In genomic region chr15:89656116-89656815, GRCh38 we compare ENCODE assay signal across 9 cellular contexts. TPM values are rescaled to one million over a fixed set of nuclear protein-coding genes. Genes with fewer than 3 reads are reported as not detected.
DNase-seq lines count a peak whose midpoint lies in the region; ATAC-seq and TF ChIP-seq lines count a peak whose summit lies in the region.
"Had no signal": no experiment of that assay in that cellular context is flagged by ENCODE, and none has a peak within 500 bp of the region (broad histone marks: within the 10 kb centered on the region; RNA-seq: fewer than 3 reads in every experiment).

No MANE protein-coding gene starts in this region.

- H3K9me3 Mint-ChIP-seq in Caco-2 (ENCODE audit: unreplicated experiment) (no peaks in the 10 kb centered on the region), natural killer cell (no peaks in the 10 kb centered on the region)
- no peaks in the 10 kb centered on the region for H3K9me3 Mint-ChIP-seq in activated naive CD8-positive, alpha-beta T cell (ENCODE audit: low read depth)

- DNase-seq in Caco-2 (no peak), natural killer cell (no peak), KBM-7 (no peak), SJCRH30 (no peak)
- DNase-seq: H7, NCI-H1092 had no signal

- H3K9me3 ChIP-seq in Caco-2 (no peaks in the 10 kb centered on the region), SJCRH30 (replicated peaks) (no peaks in the 10 kb centered on the region)

- H3K27me3 ChIP-seq in Caco-2 (replicated peaks; ENCODE audit: control insufficient read depth, insufficient read depth, low read length) (no peaks in the 10 kb centered on the region), KMS-11 (ENCODE audit: insufficient read depth, low read depth) (no peaks in the 10 kb centered on the region), SJCRH30 (no peaks in the 10 kb centered on the region)

- no TSS peak for BruUV-seq in Caco-2 (replicated peaks; lab: Mats Ljungman, UMichigan)

- no peak overlapping the region for H2AFZ ChIP-seq in KMS-11 (ENCODE audit: low read depth)

- POLR2A ChIA-PET in Caco-2 (lab: Charles Lee) = no interaction called here

- peak overlapping the region; percentile 90 for H3K4me3 Mint-ChIP-seq in Caco-2 (ENCODE audit: unreplicated experiment)
- peak overlapping the region; percentile 84 for H3K4me3 Mint-ChIP-seq in activated naive CD8-positive, alpha-beta T cell
- peak overlapping the region; percentile 87 for H3K4me3 Mint-ChIP-seq in natural killer cell

- in situ Hi-C loops in KBM-7 (cut with MboI; ENCODE audit: low pct_unique_long_range_greater_than_20kb, low sequenced_read_pairs) = no loop called here

- H3K4me1 Mint-ChIP-seq in Caco-2 (ENCODE audit: low read depth, unreplicated experiment) (peaks cover 7% of the 10 kb centered on the region), natural killer cell (peaks cover 6 to 14% of the 10 kb centered on the region in 2 donors)
- H3K4me1 Mint-ChIP-seq in activated naive CD8-positive, alpha-beta T cell (ENCODE audit: low read depth) = peaks cover 13% of the 10 kb centered on the region

- H3K27ac ChIP-seq in KMS-11 = no peak overlapping the region
- no peak overlapping the region for H3K27ac ChIP-seq in SJCRH30

- H3K27ac Mint-ChIP-seq in Caco-2 (ENCODE audit: unreplicated experiment) = no peak overlapping the region
- no peak overlapping the region for H3K27ac Mint-ChIP-seq in activated naive CD8-positive, alpha-beta T cell
- H3K27ac Mint-ChIP-seq in natural killer cell = no peak overlapping the region

- H3K36me3 Mint-ChIP-seq in Caco-2 (ENCODE audit: insufficient read depth, unreplicated experiment) (no peaks in the 10 kb centered on the region), natural killer cell (no peaks in the 10 kb centered on the region)
- H3K36me3 Mint-ChIP-seq in activated naive CD8-positive, alpha-beta T cell = no peaks in the 10 kb centered on the region

- H3K27me3 Mint-ChIP-seq in Caco-2 (ENCODE audit: insufficient read depth, unreplicated experiment) = peaks cover 9% of the 10 kb centered on the region
- peaks cover 38% of the 10 kb centered on the region for H3K27me3 Mint-ChIP-seq in activated naive CD8-positive, alpha-beta T cell
- H3K27me3 Mint-ChIP-seq in natural killer cell (ENCODE audit: low read depth in 2 of 2) = peaks cover 18 to 42% of the 10 kb centered on the region in 2 donors

- H3K4me1 ChIP-seq in Caco-2 = peaks cover 4% of the 10 kb centered on the region
- peaks cover 13% of the 10 kb centered on the region for H3K4me1 ChIP-seq in KMS-11 (ENCODE audit: low read depth, poor library complexity, severe bottlenecking)
- peaks cover 3% of the 10 kb centered on the region; the same call in 1 of the 2 replicates for H3K4me1 ChIP-seq in SJCRH30

- no peaks in the 10 kb centered on the region for H4K20me1 ChIP-seq in KMS-11 (ENCODE audit: insufficient read depth)

- no peak overlapping the region for H3K4me3 ChIP-seq in Caco-2 (ENCODE audit: low read depth, low read length)
- no peak overlapping the region for H3K4me3 ChIP-seq in KMS-11 (IDR thresholded peaks at IDR 0.05; ENCODE audit: insufficient read depth, low read depth, low read length)
- no peak overlapping the region; the same call in 1 of the 2 replicates for H3K4me3 ChIP-seq in SJCRH30

- H3K4me2 ChIP-seq in KMS-11 = peak overlapping the region; percentile 55

- no peaks in the 10 kb centered on the region for H3K79me2 ChIP-seq in KMS-11 (ENCODE audit: insufficient read depth, low read depth)

- no peak for TF ChIP-seq CTCF in Caco-2 (IDR thresholded peaks at IDR 0.05; ENCODE audit: insufficient read depth in 1 of 2, low read depth in 1 of 2, low read length in 1 of 2, severe bottlenecking in 1 of 2, unreplicated experiment in 1 of 2)
- TF ChIP-seq CTCF in KMS-11 (conservative IDR thresholded peaks at IDR 0.05; ENCODE audit: low read depth, low read length) = no peak
- no peak for TF ChIP-seq CTCF in natural killer cell (IDR thresholded peaks at IDR 0.05)

- no peaks in the 10 kb centered on the region for H3K36me3 ChIP-seq in Caco-2 (ENCODE audit: control insufficient read depth, insufficient read depth, low read length)
- H3K36me3 ChIP-seq in KMS-11 (ENCODE audit: insufficient read depth) = no peaks in the 10 kb centered on the region
- H3K36me3 ChIP-seq in SJCRH30 = no peaks in the 10 kb centered on the region

- no peak overlapping the region for H3K9ac ChIP-seq in KMS-11

- intact Hi-C loops in Caco-2 (cut with micrococcal nuclease; ENCODE audit: unreplicated experiment) (loop anchor here (5.0 kb wide), 1 partner anchor 36 kb away; the partner anchor contains the start of genes PEX11A and WDR93), natural killer cell (cut with micrococcal nuclease) (no loop called here)

- CTCF ChIA-PET in Caco-2 (lab: Charles Lee) = interaction anchor here (0.6 kb wide), 1 partner anchor 775 kb away, joined by 4 read pairs; no protein-coding TSS in a partner anchor

- ATAC-seq in natural killer cell = no peak
- ATAC-seq in HG02970 (IDR thresholded peaks at IDR 0.05; ENCODE audit: low FRiP score, unreplicated experiment) = no peak

RNA-seq across cellular contexts. Expression of gene KIF7, which starts 1.0 kb away (rescaled TPM):
- total RNA-seq in Caco-2 (2022) = 8.2 TPM in 2 replicates
- 1 to 10 TPM in 2 of 3 donors, under 1 TPM in 1; 0.93 to 3.6 (median 1.6) TPM for total RNA-seq in natural killer cell
- 5.0 TPM in 2 replicates for total RNA-seq in SJCRH30 (2014; rRNA removed; shearing (Covaris generic))

RNA-seq across cellular contexts. Expression of gene PLIN1, which starts 22.9 kb away (rescaled TPM):
- total RNA-seq in Caco-2 (2022) (not detected in 2 replicates), natural killer cell (under 1 TPM; 0.40 to 0.75 (median 0.66) TPM)
- total RNA-seq in SJCRH30 (2014; rRNA removed; shearing (Covaris generic)) = not detected in 2 replicates
- total RNA-seq: H7 had no signal

RNA-seq across cellular contexts. Expression of gene PEX11A, which starts 34.3 kb away (rescaled TPM):
- total RNA-seq in Caco-2 (2022) (3.7 and 4.1 TPM in 2 replicates), natural killer cell (1 to 10 TPM; 2.0 to 3.1 (median 3.1) TPM)
- total RNA-seq in SJCRH30 (2014; rRNA removed; shearing (Covaris generic)) = 1.4 and 2.0 TPM in 2 replicates

RNA-seq across cellular contexts. Expression of gene WDR93, which starts 34.3 kb away (rescaled TPM):
- total RNA-seq in Caco-2 (2022) (0.16 TPM in 1 of 2 replicates, not detected in the other), natural killer cell (under 1 TPM in 2 of 3 donors, not detected in 1; 0.25 to 0.38 TPM)
- total RNA-seq in SJCRH30 (2014; rRNA removed; shearing (Covaris generic)) = not detected in 2 replicates
- total RNA-seq: H7 had no signal
